ENCODE assay signal across 2 cellular contexts in the genomic region with DNA sequence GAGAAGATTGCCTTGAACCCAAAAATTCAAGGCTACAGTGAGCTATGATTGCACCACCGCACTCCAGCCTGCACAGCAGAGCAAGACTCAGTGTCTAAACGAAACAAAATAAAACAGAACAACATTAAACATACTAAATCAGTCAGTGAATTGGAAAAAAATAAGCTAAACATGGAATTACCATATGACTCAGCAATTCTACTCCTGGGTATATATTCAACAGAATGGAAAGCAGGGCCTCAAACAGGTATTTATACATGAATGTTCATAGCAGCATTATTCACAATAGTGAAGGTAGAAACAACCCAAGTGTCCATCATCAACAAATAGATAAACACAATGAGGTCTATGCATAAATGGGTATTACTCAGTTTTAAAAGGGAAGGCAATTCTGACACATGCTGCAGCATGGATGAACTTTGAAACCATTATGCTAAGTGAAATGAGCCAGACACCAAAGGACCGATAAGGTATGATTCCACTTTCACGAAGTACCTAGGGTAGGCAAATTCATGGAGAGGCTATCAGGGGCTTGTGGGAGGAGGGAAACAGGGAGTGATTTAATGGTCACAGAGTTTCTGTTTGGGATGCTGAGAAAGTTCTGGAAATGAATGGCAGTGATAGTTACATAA.
TF ChIP-seq lines count a peak whose summit lies in the region.

No MANE protein-coding gene starts in this region.

TF ChIP-seq in IMR-90, 13 proteins besides CTCF, POLR2A, EP300 and RAD21:
- peak; percentile 34; the same call in 1 of the 2 replicates for TF ChIP-seq MAFK (IDR thresholded peaks at IDR 0.05; ENCODE audit: low read depth, low read length)
- peak; percentile 71 for TF ChIP-seq NFE2L2 (IDR thresholded peaks at IDR 0.05; ENCODE audit: low read depth, low read length)
- TF ChIP-seq, protein P1, sequence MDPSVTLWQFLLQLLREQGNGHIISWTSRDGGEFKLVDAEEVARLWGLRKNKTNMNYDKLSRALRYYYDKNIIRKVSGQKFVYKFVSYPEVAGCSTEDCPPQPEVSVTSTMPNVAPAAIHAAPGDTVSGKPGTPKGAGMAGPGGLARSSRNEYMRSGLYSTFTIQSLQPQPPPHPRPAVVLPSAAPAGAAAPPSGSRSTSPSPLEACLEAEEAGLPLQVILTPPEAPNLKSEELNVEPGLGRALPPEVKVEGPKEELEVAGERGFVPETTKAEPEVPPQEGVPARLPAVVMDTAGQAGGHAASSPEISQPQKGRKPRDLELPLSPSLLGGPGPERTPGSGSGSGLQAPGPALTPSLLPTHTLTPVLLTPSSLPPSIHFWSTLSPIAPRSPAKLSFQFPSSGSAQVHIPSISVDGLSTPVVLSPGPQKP (IDR thresholded peaks at IDR 0.05; ENCODE audit: borderline replicate concordance, low read depth, low read length), result no peak

TF ChIP-seq in H1, 55 proteins besides CTCF, POLR2A, EP300 and RAD21:
- TF ChIP-seq CBX5 (IDR thresholded peaks at IDR 0.05; ENCODE audit: low read depth, low read length), result no peak
- TF ChIP-seq SIN3A (conservative IDR thresholded peaks at IDR 0.05 in 1 of 2, IDR thresholded peaks at IDR 0.05 in 1 of 2; ENCODE audit: low read depth in 1 of 2, low read length in 2 of 2), result no peak
- 0 out of 2 replicates have a peak, but pooled peaks have one; percentile 4 for TF ChIP-seq MAFK (IDR thresholded peaks at IDR 0.05; ENCODE audit: low read depth, low read length)
- TF ChIP-seq, protein P2, sequence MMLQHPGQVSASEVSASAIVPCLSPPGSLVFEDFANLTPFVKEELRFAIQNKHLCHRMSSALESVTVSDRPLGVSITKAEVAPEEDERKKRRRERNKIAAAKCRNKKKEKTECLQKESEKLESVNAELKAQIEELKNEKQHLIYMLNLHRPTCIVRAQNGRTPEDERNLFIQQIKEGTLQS (IDR thresholded peaks at IDR 0.05; ENCODE audit: insufficient read depth, low read depth, low read length), result no peak
- no peak for TF ChIP-seq BACH1 (IDR thresholded peaks at IDR 0.05; ENCODE audit: low read length)
